ENCODE assay signal across 13 cellular contexts in genomic region chr14:90159147-90159546, GRCh38.
"Had no signal": no experiment of that assay in that cellular context is flagged by ENCODE, and none has a peak within 500 bp of the region (broad histone marks: within the 10 kb centered on the region; RNA-seq: fewer than 3 reads in every experiment).

No MANE protein-coding gene starts in this region.

- DNase-seq: activated CD4-positive, alpha-beta T cell treated with anti-CD3 and anti-CD28 coated beads, Interleukin-2, amount 50 U/mL, for 48 hours; activated CD4-positive, CD25-positive, alpha-beta regulatory T cell treated with anti-CD3 and anti-CD28 coated beads, Interleukin-2, amount 50 U/mL, for 72 hours; activated CD8-positive, alpha-beta memory T cell treated with anti-CD3 and anti-CD28 coated beads, Interleukin-2, amount 10 ng/mL, durations not matched to agents 7 days and 5 days; activated effector memory CD4-positive, alpha-beta T cell treated with anti-CD3 and anti-CD28 coated beads, Interleukin-2, amount 50 U/mL, for 16 hours; activated T-cell treated with anti-CD3 and anti-CD28 coated beads, Interleukin-2, amount 50 U/mL, for 4 hours; amygdala; dorsolateral prefrontal cortex; foreskin fibroblast; posterior cingulate gyrus; small intestine; thyroid gland; uterus had no signal

- ATAC-seq: activated CD8-positive, alpha-beta memory T cell treated with anti-CD3 and anti-CD28 coated beads, Interleukin-2, amount 10 ng/mL, durations not matched to agents 7 days and 5 days; activated naive CD4-positive, alpha-beta T cell treated with anti-CD3 and anti-CD28 coated beads, Interleukin-2, amount 50 U/mL, for 72 hours; activated T-cell treated with anti-CD3 and anti-CD28 coated beads, Interleukin-2, amount 50 U/mL, for 4 hours had no signal
